In genomic region chr14:101962503-101962874, GRCh38 we compare ENCODE assay signal across 9 cellular contexts. TPM values are rescaled to one million over a fixed set of nuclear protein-coding genes. Genes with fewer than 3 reads are reported as not detected.
DNase-seq lines count a peak whose midpoint lies in the region; ATAC-seq and TF ChIP-seq lines count a peak whose summit lies in the region.
"Had no signal": no experiment of that assay in that cellular context is flagged by ENCODE, and none has a peak within 500 bp of the region (broad histone marks: within the 10 kb centered on the region; RNA-seq: fewer than 3 reads in every experiment).

No MANE protein-coding gene starts in this region.

- H3K36me3 ChIP-seq in Karpas-422 (ENCODE audit: insufficient read depth, low read length) (peaks cover 4% of the 10 kb centered on the region; the same call in 1 of the 2 replicates), RWPE2 (ENCODE audit: low read depth) (peaks cover 16% of the 10 kb centered on the region; the same call in 1 of the 2 replicates), stomach (no peaks in the 10 kb centered on the region)
- H3K36me3 ChIP-seq in CD8-positive, alpha-beta memory T cell (ENCODE audit: insufficient read depth, low read length), result no peaks in the 10 kb centered on the region
- H3K36me3 ChIP-seq: suprapubic skin had no signal

- H3K27ac Mint-ChIP-seq in glutamatergic neuron (ENCODE audit: unreplicated experiment), result peak overlapping the region; percentile 90
- no peak overlapping the region for H3K27ac Mint-ChIP-seq in CD8-positive, alpha-beta memory T cell
- H3K27ac Mint-ChIP-seq in activated CD8-positive, alpha-beta T cell treated with anti-CD3 and anti-CD28 coated beads, Interleukin-2, amount 10 ng/mL, durations not matched to agents 7 days and 5 days, result no peak overlapping the region

- DNase-seq in Karpas-422, result peak; percentile 64
- DNase-seq in RWPE2 (ENCODE audit: low spot score), result peak; percentile 94
- peak; percentile 65 for DNase-seq in glutamatergic neuron
- DNase-seq in stomach, result peak; percentile 74
- no peak for DNase-seq in CD8-positive, alpha-beta memory T cell
- no peak for DNase-seq in activated CD8-positive, alpha-beta T cell treated with anti-CD3 and anti-CD28 coated beads, Interleukin-2, amount 10 ng/mL, durations not matched to agents 7 days and 5 days
- DNase-seq in OCI-M2 (lab: John Stamatoyannopoulos, UW; ENCODE audit: unreplicated experiment), result no peak

- no peak overlapping the region for H3K9ac ChIP-seq in Karpas-422 (ENCODE audit: low read length)

- peaks cover 42% of the 10 kb centered on the region for H3K4me1 ChIP-seq in Karpas-422 (ENCODE audit: low read length)
- H3K4me1 ChIP-seq in RWPE2 (ENCODE audit: insufficient read depth, poor library complexity, severe bottlenecking), result peaks cover 25% of the 10 kb centered on the region
- peaks cover 28 to 66% (median 46%) of the 10 kb centered on the region in 4 donors for H3K4me1 ChIP-seq in stomach
- H3K4me1 ChIP-seq in CD8-positive, alpha-beta memory T cell (ENCODE audit: insufficient read depth, low read length), result peaks cover 27% of the 10 kb centered on the region

- H3K27ac ChIP-seq in Karpas-422 (ENCODE audit: low read length) (no peak overlapping the region), RWPE2 (ENCODE audit: poor library complexity, severe bottlenecking) (peak overlapping the region; percentile 41), stomach (peak overlapping the region in 4 of 5 donors; percentile 50 to 97 (median 82))
- no peak overlapping the region for H3K27ac ChIP-seq in CD8-positive, alpha-beta memory T cell (ENCODE audit: low read depth, low read length)
- H3K27ac ChIP-seq: suprapubic skin had no signal

- H3K9me3 Mint-ChIP-seq in glutamatergic neuron (ENCODE audit: unreplicated experiment), result peaks cover 12% of the 10 kb centered on the region
- H3K9me3 Mint-ChIP-seq in CD8-positive, alpha-beta memory T cell, result no peaks in the 10 kb centered on the region
- H3K9me3 Mint-ChIP-seq in activated CD8-positive, alpha-beta T cell treated with anti-CD3 and anti-CD28 coated beads, Interleukin-2, amount 10 ng/mL, durations not matched to agents 7 days and 5 days (ENCODE audit: insufficient read depth), result no peaks in the 10 kb centered on the region

- H3K9me3 ChIP-seq in Karpas-422 (ENCODE audit: low read length) (no peaks in the 10 kb centered on the region), RWPE2 (ENCODE audit: severe bottlenecking) (no peaks in the 10 kb centered on the region), stomach (no peaks in the 10 kb centered on the region)
- no peaks in the 10 kb centered on the region for H3K9me3 ChIP-seq in CD8-positive, alpha-beta memory T cell (ENCODE audit: low read length)
- H3K9me3 ChIP-seq: suprapubic skin had no signal

- H3K4me2 ChIP-seq in Karpas-422 (ENCODE audit: low read depth, low read length, poor library complexity, severe bottlenecking), result no peak overlapping the region

- TF ChIP-seq POLR2A in stomach (IDR thresholded peaks at IDR 0.05), result no peak

- CTCF ChIA-PET in CD8-positive, alpha-beta memory T cell (lab: Charles Lee), result interaction anchor here (1.4 to 4.0 kb wide), 4 partner anchors 25 to 359 kb away, joined by 4 to 18 read pairs (median 8); no protein-coding TSS in a partner anchor
- CTCF ChIA-PET in activated CD8-positive, alpha-beta T cell treated with anti-CD3 and anti-CD28 coated beads, Interleukin-2, amount 10 ng/mL, durations not matched to agents 7 days and 5 days (lab: Charles Lee), result interaction anchor here (1.3 to 4.4 kb wide), 8 partner anchors 9 to 352 kb away, joined by 3 to 33 read pairs (median 6); no protein-coding TSS in a partner anchor

- WGBS in stomach, 5 donors, result 24 to 45% (median 37%) methylated on average over 5 of the region's 5 CpGs

- no peak for TF ChIP-seq EP300 in stomach (IDR thresholded peaks at IDR 0.05)

- peaks cover 5% of the 10 kb centered on the region; the same call in 1 of the 2 replicates for H4K20me1 ChIP-seq in Karpas-422 (ENCODE audit: insufficient read depth, low read depth, low read length)

- H3K27me3 ChIP-seq in Karpas-422 (ENCODE audit: low read length), result no peaks in the 10 kb centered on the region
- H3K27me3 ChIP-seq in RWPE2 (ENCODE audit: insufficient read depth, poor library complexity, severe bottlenecking), result no peaks in the 10 kb centered on the region
- H3K27me3 ChIP-seq in stomach, result no peaks in the 10 kb centered on the region
- H3K27me3 ChIP-seq in CD8-positive, alpha-beta memory T cell (ENCODE audit: insufficient read depth, low read length, poor library complexity, severe bottlenecking), result no peaks in the 10 kb centered on the region
- H3K27me3 ChIP-seq: suprapubic skin had no signal

- H2AFZ ChIP-seq in Karpas-422 (ENCODE audit: low read length), result no peak overlapping the region

- peak overlapping the region; percentile 75 for H3K4me3 Mint-ChIP-seq in glutamatergic neuron (ENCODE audit: unreplicated experiment)
- H3K4me3 Mint-ChIP-seq in CD8-positive, alpha-beta memory T cell, result peak overlapping the region in 2 of 7 donors; percentile 36 to 64
- H3K4me3 Mint-ChIP-seq in activated CD8-positive, alpha-beta T cell treated with anti-CD3 and anti-CD28 coated beads, Interleukin-2, amount 10 ng/mL, durations not matched to agents 7 days and 5 days, result no peak overlapping the region

- H3K4me3 ChIP-seq in Karpas-422 (ENCODE audit: low read length) (no peak overlapping the region), RWPE2 (ENCODE audit: severe bottlenecking) (no peak overlapping the region), stomach (no peak overlapping the region)
- no peak overlapping the region for H3K4me3 ChIP-seq in CD8-positive, alpha-beta memory T cell (ENCODE audit: low read length)
- H3K4me3 ChIP-seq: suprapubic skin had no signal

- peaks cover 31% of the 10 kb centered on the region for H3K79me2 ChIP-seq in Karpas-422 (ENCODE audit: low read length)

- TF ChIP-seq CTCF in RWPE2 (IDR thresholded peaks at IDR 0.05; ENCODE audit: poor library complexity, severe bottlenecking) (no peak), glutamatergic neuron (IDR thresholded peaks at IDR 0.05; ENCODE audit: partially characterized antibody, unreplicated experiment) (no peak), stomach (IDR thresholded peaks at IDR 0.05) (no peak)

- H3K9me2 ChIP-seq in Karpas-422 (replicated peaks; ENCODE audit: insufficient read depth, low read length), result no peaks in the 10 kb centered on the region

- no peaks in the 10 kb centered on the region for H3K36me3 Mint-ChIP-seq in glutamatergic neuron (ENCODE audit: unreplicated experiment)
- peaks cover 0 to 9% (median 0%) of the 10 kb centered on the region in 3 donors for H3K36me3 Mint-ChIP-seq in CD8-positive, alpha-beta memory T cell
- H3K36me3 Mint-ChIP-seq in activated CD8-positive, alpha-beta T cell treated with anti-CD3 and anti-CD28 coated beads, Interleukin-2, amount 10 ng/mL, durations not matched to agents 7 days and 5 days (ENCODE audit: low read depth), result peaks cover 5% of the 10 kb centered on the region

- POLR2A ChIA-PET in CD8-positive, alpha-beta memory T cell (lab: Charles Lee), result no interaction called here
- POLR2A ChIA-PET in activated CD8-positive, alpha-beta T cell treated with anti-CD3 and anti-CD28 coated beads, Interleukin-2, amount 10 ng/mL, durations not matched to agents 7 days and 5 days (lab: Charles Lee), result interaction anchor here (1.5 kb wide), 1 partner anchor 14 kb away, joined by 4 read pairs; no protein-coding TSS in a partner anchor

- H3K27me3 Mint-ChIP-seq in glutamatergic neuron (ENCODE audit: unreplicated experiment), result peaks cover 23% of the 10 kb centered on the region
- H3K27me3 Mint-ChIP-seq in CD8-positive, alpha-beta memory T cell, result peaks cover 0 to 3% of the 10 kb centered on the region in 2 donors
- peaks cover 3% of the 10 kb centered on the region for H3K27me3 Mint-ChIP-seq in activated CD8-positive, alpha-beta T cell treated with anti-CD3 and anti-CD28 coated beads, Interleukin-2, amount 10 ng/mL, durations not matched to agents 7 days and 5 days (ENCODE audit: low read depth)

- intact Hi-C loops in stomach (cut with DNase I; ENCODE audit: low total_unique reads), result no loop called here

- peaks cover 17% of the 10 kb centered on the region for H3K4me1 Mint-ChIP-seq in glutamatergic neuron (ENCODE audit: low read depth, unreplicated experiment)
- H3K4me1 Mint-ChIP-seq in CD8-positive, alpha-beta memory T cell, result peaks cover 33 to 45% (median 42%) of the 10 kb centered on the region in 3 donors
- peaks cover 34% of the 10 kb centered on the region for H3K4me1 Mint-ChIP-seq in activated CD8-positive, alpha-beta T cell treated with anti-CD3 and anti-CD28 coated beads, Interleukin-2, amount 10 ng/mL, durations not matched to agents 7 days and 5 days (ENCODE audit: low read depth)

- ATAC-seq in RWPE2 (ENCODE audit: low read depth) (peak; percentile 30; the same call in 2 of the 3 replicates), GM18868 (IDR thresholded peaks at IDR 0.05; ENCODE audit: unreplicated experiment) (no peak)
- ATAC-seq in activated CD8-positive, alpha-beta T cell treated with anti-CD3 and anti-CD28 coated beads, Interleukin-2, amount 10 ng/mL, durations not matched to agents 7 days and 5 days, result no peak

RNA-seq across cellular contexts. Expression of gene DYNC1H1, which starts 1.9 kb away (rescaled TPM):
- total RNA-seq in Karpas-422 (2014; rRNA removed; shearing (Covaris generic); ENCODE audit: low replicate concordance), result 240 and 340 TPM in 2 replicates
- total RNA-seq in glutamatergic neuron (ENCODE audit: unreplicated experiment) (2,051 TPM), stomach (100 to 1,000 TPM; 308 to 651 (median 392) TPM)
- 100 to 1,000 TPM in 1 of 3 donors, 10 to 100 TPM in 2; 52.9 to 119 (median 56.4) TPM for polyA plus RNA-seq in stomach
- total RNA-seq in CD8-positive, alpha-beta memory T cell, result 100 to 1,000 TPM; 241 to 249 TPM
- polyA plus RNA-seq in CD8-positive, alpha-beta memory T cell, result 59.7 TPM
- 100 to 1,000 TPM; 271 to 274 TPM for total RNA-seq in activated CD8-positive, alpha-beta T cell treated with anti-CD3 and anti-CD28 coated beads, Interleukin-2, amount 10 ng/mL, durations not matched to agents 7 days and 5 days

Comparison
In these comparisons a context has a peak if more than half of its experiments do, and no peak if none do; other contexts are left out.
1. DNase-seq: peak in Karpas-422 (single experiment), RWPE2 (single experiment), glutamatergic neuron (single experiment) and stomach (single experiment); none in CD8-positive, alpha-beta memory T cell (0 of 5), activated CD8-positive, alpha-beta T cell treated with anti-CD3 and anti-CD28 coated beads, Interleukin-2, amount 10 ng/mL, durations not matched to agents 7 days and 5 days (single experiment) and OCI-M2 (single experiment).
2. H3K27ac ChIP-seq: peak in RWPE2 (single experiment) and stomach (4 of 5); none in Karpas-422 (single experiment) and CD8-positive, alpha-beta memory T cell (single experiment).